In the genomic region with DNA sequence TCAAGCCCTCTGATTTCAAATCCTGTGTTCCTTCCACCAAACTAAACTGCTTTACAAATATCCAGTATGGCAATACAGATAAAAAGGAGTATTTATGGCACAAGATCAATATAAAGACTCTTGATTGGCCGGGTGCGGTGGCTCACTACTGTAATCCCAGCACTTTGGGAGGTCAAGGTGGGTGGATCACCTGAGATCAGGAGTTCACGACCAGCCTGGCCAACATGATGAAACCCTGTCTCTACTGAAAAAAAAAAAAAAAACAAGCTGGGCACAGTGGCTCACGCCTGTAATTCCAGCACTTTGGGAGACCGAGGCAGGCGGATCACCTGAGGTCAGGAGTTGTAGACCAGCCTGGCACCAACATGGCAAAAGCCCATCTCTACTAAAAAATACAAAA, we compare ENCODE assay signal across 6 cellular contexts. TPM values are rescaled to one million over a fixed set of nuclear protein-coding genes. Genes with fewer than 3 reads are reported as not detected.
DNase-seq lines count a peak whose midpoint lies in the region; ATAC-seq, FAIRE-seq and TF ChIP-seq lines count a peak whose summit lies in the region.
"Not testable (repeated sequence)": the region's sequence is repeated elsewhere in the genome, so short reads cannot be mapped to it uniquely, and the experiment has no call there.

No MANE protein-coding gene starts in this region.

- not testable (repeated sequence) for TF ChIP-seq EP300 in HepG2 (IDR thresholded peaks at IDR 0.05; ENCODE audit: low read depth in 2 of 2, low read length in 2 of 2); HepG2 (CRISPR knock-in tag; IDR thresholded peaks at IDR 0.05; ENCODE audit: borderline replicate concordance)

- not testable (repeated sequence) for H2AFZ ChIP-seq in HepG2 (ENCODE audit: low read length)

- in situ Hi-C loops in HepG2 (cut with HindIII; ENCODE audit: extremely low pct_ligation_motif_present, low pct_unique_long_range_greater_than_20kb) = not testable (repeated sequence)

- 87% methylated on average over 6 of the region's 6 CpGs for WGBS in HepG2 (ENCODE audit: low lambda C conversion rate)

- not testable (repeated sequence) for FAIRE-seq in HepG2 (lab: Jason Lieb, UNC)

- H3K79me2 ChIP-seq in DOHH2 (ENCODE audit: control insufficient read depth, low read length) (peaks cover 96% of the 10 kb centered on the region), HepG2 (ENCODE audit: insufficient read depth, low read length) (peaks cover 72% of the 10 kb centered on the region)

- intact Hi-C loops in dendritic cell treated with granulocyte-macrophage colony-stimulating factor and Interleukin-4, amounts not matched to agents 40 ng/mL and 50 ng/mL, for 4 days (cut with micrococcal nuclease) = loop anchor here (5.0 kb wide), 1 partner anchor 34 kb away; a partner anchor contains a TSS
- intact Hi-C loops in left ventricle myocardium inferior (cut with micrococcal nuclease); HepG2 (cut with micrococcal nuclease; ENCODE audit: unreplicated experiment): not testable (repeated sequence)

- H3K4me1 ChIP-seq in DOHH2 (ENCODE audit: control insufficient read depth, low read length) (peaks cover 64% of the 10 kb centered on the region), left ventricle myocardium inferior (peaks cover 50% of the 10 kb centered on the region), HepG2 (ENCODE audit: insufficient read depth, low read length) (peaks cover 50% of the 10 kb centered on the region)

- TF ChIP-seq RAD21 in HepG2 (CRISPR knock-in tag; IDR thresholded peaks at IDR 0.05) = not testable (repeated sequence)

- not testable (repeated sequence) for H4K20me1 ChIP-seq in DOHH2 (ENCODE audit: control insufficient read depth, insufficient read depth, low read depth, low read length); HepG2 (ENCODE audit: insufficient read depth, low read length)

- not testable (repeated sequence) for H3F3A ChIP-seq in DOHH2 (ENCODE audit: control insufficient read depth, insufficient read depth)

- not testable (repeated sequence) for DNase-seq in left ventricle myocardium inferior; HepG2 (ENCODE audit: low spot score); naive B cell; progenitor cell of endocrine pancreas (ENCODE audit: low spot score, unreplicated experiment)

- not testable (repeated sequence) for H3K9me3 ChIP-seq in DOHH2 (ENCODE audit: control insufficient read depth, insufficient read depth, low read length); left ventricle myocardium inferior (replicated peaks); HepG2 (ENCODE audit: low read length)

- not testable (repeated sequence) for ATAC-seq in HepG2; naive B cell (ENCODE audit: low read depth in 2 of 2)

- H3K27ac Mint-ChIP-seq in dendritic cell treated with granulocyte-macrophage colony-stimulating factor and Interleukin-4, amounts not matched to agents 40 ng/mL and 50 ng/mL, for 4 days = peak overlapping the region; percentile 52
- H3K27ac Mint-ChIP-seq in naive B cell (peak overlapping the region in 4 of 6 donors; percentile 22 to 83 (median 47)), progenitor cell of endocrine pancreas (peak overlapping the region; percentile 27)

- peaks cover 29% of the 10 kb centered on the region for H3K36me3 Mint-ChIP-seq in dendritic cell treated with granulocyte-macrophage colony-stimulating factor and Interleukin-4, amounts not matched to agents 40 ng/mL and 50 ng/mL, for 4 days (ENCODE audit: low read depth)
- not testable (repeated sequence) for H3K36me3 Mint-ChIP-seq in naive B cell; progenitor cell of endocrine pancreas (ENCODE audit: insufficient read depth)

- CTCF ChIA-PET in HepG2 (lab: Yijun Ruan, JAX; ENCODE audit: low intra/inter-chr PET ratio, low total read pairs) = not testable (repeated sequence)

- not testable (repeated sequence) for H3K4me3 ChIP-seq in DOHH2 (ENCODE audit: low read length); left ventricle myocardium inferior; HepG2 (replicated peaks in 1 of 3; ENCODE audit: insufficient read depth in 1 of 3, low read depth in 2 of 3, low read length in 3 of 3)

- BruUV-seq in HepG2 (replicated peaks; lab: Mats Ljungman, UMichigan) = not testable (repeated sequence)

- not testable (repeated sequence) for H3K9ac ChIP-seq in HepG2 (ENCODE audit: insufficient read depth, low read depth, low read length)

- H3K4me2 ChIP-seq in DOHH2 (ENCODE audit: low read length) = 0 out of 2 replicates have a peak overlapping the region, but pooled peaks have one; percentile 10
- H3K4me2 ChIP-seq in HepG2 (ENCODE audit: low read depth, low read length) = not testable (repeated sequence)

- H3K27me3 ChIP-seq in DOHH2 (ENCODE audit: control insufficient read depth, low read length); left ventricle myocardium inferior (ENCODE audit: low read depth); HepG2 (ENCODE audit: control insufficient read depth in 1 of 2, insufficient read depth in 2 of 2, low read length in 2 of 2): not testable (repeated sequence)

- not testable (repeated sequence) for TF ChIP-seq POLR2A in HepG2 (IDR thresholded peaks at IDR 0.05; ENCODE audit: insufficient read depth in 1 of 2, low read depth in 2 of 2, low read length in 2 of 2)

- POLR2A ChIA-PET in HepG2 (lab: Yijun Ruan, JAX) = not testable (repeated sequence)

- peaks cover 39% of the 10 kb centered on the region for H3K4me1 Mint-ChIP-seq in dendritic cell treated with granulocyte-macrophage colony-stimulating factor and Interleukin-4, amounts not matched to agents 40 ng/mL and 50 ng/mL, for 4 days (ENCODE audit: low read depth)
- H3K4me1 Mint-ChIP-seq in naive B cell = peaks cover 26 to 52% (median 39%) of the 10 kb centered on the region in 3 donors
- H3K4me1 Mint-ChIP-seq in progenitor cell of endocrine pancreas (ENCODE audit: low read depth) = peaks cover 10% of the 10 kb centered on the region

- not testable (repeated sequence) for H3K27ac ChIP-seq in DOHH2 (ENCODE audit: low read depth, low read length); HepG2 (ENCODE audit: extremely low read length, insufficient read depth, low read length)
- H3K27ac ChIP-seq in left ventricle myocardium inferior (replicated peaks) = peak overlapping the region; percentile 49

- TF ChIP-seq CTCF in DOHH2 (IDR thresholded peaks at IDR 0.05; ENCODE audit: low read depth, low read length, poor library complexity, severe bottlenecking); left ventricle myocardium inferior (IDR thresholded peaks at IDR 0.05; ENCODE audit: borderline replicate concordance); HepG2 (CRISPR knock-in tag; IDR thresholded peaks at IDR 0.05); progenitor cell of endocrine pancreas (IDR thresholded peaks at IDR 0.05; ENCODE audit: unreplicated experiment): not testable (repeated sequence)

- H3K9me3 Mint-ChIP-seq in dendritic cell treated with granulocyte-macrophage colony-stimulating factor and Interleukin-4, amounts not matched to agents 40 ng/mL and 50 ng/mL, for 4 days; naive B cell; progenitor cell of endocrine pancreas (ENCODE audit: low read depth): not testable (repeated sequence)

- H3K27me3 Mint-ChIP-seq in dendritic cell treated with granulocyte-macrophage colony-stimulating factor and Interleukin-4, amounts not matched to agents 40 ng/mL and 50 ng/mL, for 4 days; naive B cell; progenitor cell of endocrine pancreas: not testable (repeated sequence)

- not testable (repeated sequence) for H3K4me3 Mint-ChIP-seq in dendritic cell treated with granulocyte-macrophage colony-stimulating factor and Interleukin-4, amounts not matched to agents 40 ng/mL and 50 ng/mL, for 4 days; progenitor cell of endocrine pancreas (ENCODE audit: low read depth)
- peak overlapping the region in 2 of 8 donors; percentile 8 to 26 for H3K4me3 Mint-ChIP-seq in naive B cell

- H3K36me3 ChIP-seq in DOHH2 (ENCODE audit: control insufficient read depth, low read length) = peaks cover 25% of the 10 kb centered on the region
- not testable (repeated sequence) for H3K36me3 ChIP-seq in left ventricle myocardium inferior; HepG2 (replicated peaks in 1 of 2; ENCODE audit: control insufficient read depth in 1 of 2, insufficient read depth in 2 of 2, low read length in 2 of 2)

- H3K9me2 ChIP-seq in DOHH2 (replicated peaks; ENCODE audit: control insufficient read depth, low read length) = not testable (repeated sequence)

RNA-seq across cellular contexts. Expression of a gene that starts 35.3 kb away (rescaled TPM):
- 32.1 TPM for total RNA-seq in left ventricle myocardium inferior
- total RNA-seq in HepG2 (2016; rRNA removed; fragmentation: Illumina TruSeq; extraction: Trizol) = 20.3 and 27.7 TPM in 2 replicates
- 5.7 and 8.8 TPM in 2 replicates for total RNA-seq in HepG2 (2016; cell fraction: cytosol; rRNA removed; fragmentation: Illumina TruSeq; extraction: Trizol; ENCODE audit: low read depth)
- total RNA-seq in HepG2 (2016; cell fraction: insoluble cytoplasmic fraction; rRNA removed; fragmentation: Illumina TruSeq; extraction: Trizol) = 22.2 and 31.9 TPM in 2 replicates
- 14.7 and 15.0 TPM in 2 replicates for total RNA-seq in HepG2 (2016; cell fraction: membrane; rRNA removed; fragmentation: Illumina TruSeq; extraction: Trizol)
- total RNA-seq in HepG2 (2016; cell fraction: nucleus; rRNA removed; fragmentation: Illumina TruSeq; extraction: Trizol) = 34.7 and 36.8 TPM in 2 replicates
- polyA plus RNA-seq in HepG2 (2011; rRNA removed) = 71.1 and 77.1 TPM in 2 replicates
- 46.5 and 51.7 TPM in 2 replicates for polyA plus RNA-seq in HepG2 (2011; cell fraction: cytosol; rRNA removed)
- 87.4 and 94.3 TPM in 2 replicates for polyA plus RNA-seq in HepG2 (2011; cell fraction: nucleus; rRNA removed)
- polyA plus RNA-seq in HepG2 (2012) = 32.2 and 36.9 TPM in 2 replicates
- 2.7 and 3.2 TPM in 2 replicates for polyA plus RNA-seq in HepG2 (2016; cell fraction: cytosol; fragmentation: Illumina TruSeq; extraction: Trizol; ENCODE audit: low read depth)
- 41.7 and 43.4 TPM in 2 replicates for polyA plus RNA-seq in HepG2 (2016; cell fraction: insoluble cytoplasmic fraction; fragmentation: Illumina TruSeq; extraction: Trizol; ENCODE audit: low read depth)
- polyA plus RNA-seq in HepG2 (2016; cell fraction: membrane; fragmentation: Illumina TruSeq; extraction: Trizol; ENCODE audit: low read depth) = 9.9 and 10.5 TPM in 2 replicates
- polyA plus RNA-seq in HepG2 (2016; cell fraction: nucleus; fragmentation: Illumina TruSeq; extraction: Trizol; ENCODE audit: insufficient read depth, low read depth) = 52.2 and 60.2 TPM in 2 replicates
- polyA minus RNA-seq in HepG2 (2011; rRNA and poly(A)+ RNA removed; ENCODE audit: low replicate concordance) = 149 and 174 TPM in 2 replicates
- polyA minus RNA-seq in HepG2 (2011; cell fraction: cytosol; rRNA and poly(A)+ RNA removed) = 41.3 and 51.9 TPM in 2 replicates
- polyA minus RNA-seq in HepG2 (2011; cell fraction: nucleus; rRNA and poly(A)+ RNA removed) = 101 and 107 TPM in 2 replicates
- polyA plus RNA-seq in naive B cell (ENCODE audit: low read depth in 6 of 6) = 10 to 100 TPM; 52.0 to 87.2 (median 65.7) TPM
- 88.8 and 92.4 TPM in 2 replicates for total RNA-seq in progenitor cell of endocrine pancreas
